ENCODE assay signal across 8 cellular contexts in genomic region chr2:27264253-27264752, GRCh38. TPM values are rescaled to one million over a fixed set of nuclear protein-coding genes. Genes with fewer than 3 reads are reported as not detected.
A peak's percentile ranks its signal among the peaks of the same experiment; 100 is the strongest.
DNase-seq lines count a peak whose midpoint lies in the region; ATAC-seq and TF ChIP-seq lines count a peak whose summit lies in the region.

No MANE protein-coding gene starts in this region.

- H3K36me3 ChIP-seq in tibial artery, result no peaks in the 10 kb centered on the region

- H3K36me3 Mint-ChIP-seq in activated naive CD4-positive, alpha-beta T cell treated with anti-CD3 and anti-CD28 coated beads, Interleukin-2, amount 10 ng/mL, durations not matched to agents 7 days and 5 days, result no peaks in the 10 kb centered on the region

- no peaks in the 10 kb centered on the region for H3K9me3 ChIP-seq in tibial artery

- H3K27ac ChIP-seq in tibial artery (no peak overlapping the region), caudate nucleus (ENCODE audit: low read depth, low read length) (no peak overlapping the region)

- DNase-seq in activated CD4-positive, alpha-beta T cell treated with anti-CD3 and anti-CD28 coated beads for 48 hours, result peak; percentile 26
- DNase-seq in activated CD4-positive, alpha-beta T cell treated with anti-CD3 and anti-CD28 coated beads, Interleukin-2, amount 50 U/mL, for 4 hours, result no peak
- DNase-seq in activated naive CD4-positive, alpha-beta T cell treated with anti-CD3 and anti-CD28 coated beads, Interleukin-2, amount 10 ng/mL, durations not matched to agents 7 days and 5 days, result no peak
- DNase-seq in left colon (no peak), tibial artery (no peak), OCI-M1 (lab: John Stamatoyannopoulos, UW) (no peak), caudate nucleus (lab: John Stamatoyannopoulos, UW) (no peak), A172 (ENCODE audit: low spot score) (no peak)

- peaks cover 27% of the 10 kb centered on the region for H3K27me3 Mint-ChIP-seq in activated naive CD4-positive, alpha-beta T cell treated with anti-CD3 and anti-CD28 coated beads, Interleukin-2, amount 10 ng/mL, durations not matched to agents 7 days and 5 days

- peak overlapping the region; percentile 40 for H3K27ac Mint-ChIP-seq in activated naive CD4-positive, alpha-beta T cell treated with anti-CD3 and anti-CD28 coated beads, Interleukin-2, amount 10 ng/mL, durations not matched to agents 7 days and 5 days

- intact Hi-C loops in left colon (cut with DNase I, micrococcal nuclease) (no loop called here), tibial artery (cut with DNase I; ENCODE audit: low total_unique reads) (no loop called here)

- no peak for TF ChIP-seq CTCF in tibial artery (IDR thresholded peaks at IDR 0.05)

- peak; percentile 52 for ATAC-seq in left colon

- peaks cover 0 to 38% (median 36%) of the 10 kb centered on the region in 4 donors for H3K4me1 ChIP-seq in tibial artery

- H3K4me3 Mint-ChIP-seq in activated naive CD4-positive, alpha-beta T cell treated with anti-CD3 and anti-CD28 coated beads, Interleukin-2, amount 10 ng/mL, durations not matched to agents 7 days and 5 days, result peak overlapping the region; percentile 76

- H3K4me3 ChIP-seq in tibial artery, result peak overlapping the region; percentile 11 to 35

- H3K4me1 Mint-ChIP-seq in activated naive CD4-positive, alpha-beta T cell treated with anti-CD3 and anti-CD28 coated beads, Interleukin-2, amount 10 ng/mL, durations not matched to agents 7 days and 5 days, result peaks cover 29% of the 10 kb centered on the region

- H3K9me3 Mint-ChIP-seq in activated naive CD4-positive, alpha-beta T cell treated with anti-CD3 and anti-CD28 coated beads, Interleukin-2, amount 10 ng/mL, durations not matched to agents 7 days and 5 days, result no peaks in the 10 kb centered on the region

- peaks cover 0 to 80% of the 10 kb centered on the region in 2 donors for H3K27me3 ChIP-seq in tibial artery

- CTCF ChIA-PET in activated naive CD4-positive, alpha-beta T cell treated with anti-CD3 and anti-CD28 coated beads, Interleukin-2, amount 10 ng/mL, durations not matched to agents 7 days and 5 days (lab: Charles Lee), result interaction anchor here (1.0 to 3.5 kb wide), 4 partner anchors 9 to 39 kb away, joined by 3 to 25 read pairs (median 4); no protein-coding TSS in a partner anchor

RNA-seq across cellular contexts. Expression of gene SLC30A3, which starts 1.5 kb away (rescaled TPM):
- total RNA-seq in left colon, result not detected
- total RNA-seq in A172 (2014; rRNA removed; shearing (Covaris generic)), result 3.2 and 6.5 TPM in 2 replicates

RNA-seq across cellular contexts. Expression of gene DNAJC5G, which starts 10.9 kb away (rescaled TPM):
- not detected for total RNA-seq in left colon
- not detected in 2 replicates for total RNA-seq in A172 (2014; rRNA removed; shearing (Covaris generic))

RNA-seq across cellular contexts. Expression of gene TRIM54, which starts 17.9 kb away (rescaled TPM):
- under 1 TPM in 1 of 2 donors, not detected in 1; 0.14 TPM for total RNA-seq in left colon
- total RNA-seq in A172 (2014; rRNA removed; shearing (Covaris generic)), result 0.96 and 0.98 TPM in 2 replicates

RNA-seq across cellular contexts. Expression of gene UCN, which starts 43.9 kb away (rescaled TPM):
- total RNA-seq in left colon, result under 1 TPM; 0.52 to 0.56 TPM
- total RNA-seq in A172 (2014; rRNA removed; shearing (Covaris generic)), result 4.1 and 5.0 TPM in 2 replicates

RNA-seq across cellular contexts. Expression of gene CAD, which starts 47.1 kb away (rescaled TPM):
- 10 to 100 TPM; 13.9 to 23.7 TPM for total RNA-seq in left colon
- total RNA-seq in A172 (2014; rRNA removed; shearing (Covaris generic)), result 27.5 and 30.9 TPM in 2 replicates
